8 cellular contexts compared by ENCODE assay signal in the genomic region with DNA sequence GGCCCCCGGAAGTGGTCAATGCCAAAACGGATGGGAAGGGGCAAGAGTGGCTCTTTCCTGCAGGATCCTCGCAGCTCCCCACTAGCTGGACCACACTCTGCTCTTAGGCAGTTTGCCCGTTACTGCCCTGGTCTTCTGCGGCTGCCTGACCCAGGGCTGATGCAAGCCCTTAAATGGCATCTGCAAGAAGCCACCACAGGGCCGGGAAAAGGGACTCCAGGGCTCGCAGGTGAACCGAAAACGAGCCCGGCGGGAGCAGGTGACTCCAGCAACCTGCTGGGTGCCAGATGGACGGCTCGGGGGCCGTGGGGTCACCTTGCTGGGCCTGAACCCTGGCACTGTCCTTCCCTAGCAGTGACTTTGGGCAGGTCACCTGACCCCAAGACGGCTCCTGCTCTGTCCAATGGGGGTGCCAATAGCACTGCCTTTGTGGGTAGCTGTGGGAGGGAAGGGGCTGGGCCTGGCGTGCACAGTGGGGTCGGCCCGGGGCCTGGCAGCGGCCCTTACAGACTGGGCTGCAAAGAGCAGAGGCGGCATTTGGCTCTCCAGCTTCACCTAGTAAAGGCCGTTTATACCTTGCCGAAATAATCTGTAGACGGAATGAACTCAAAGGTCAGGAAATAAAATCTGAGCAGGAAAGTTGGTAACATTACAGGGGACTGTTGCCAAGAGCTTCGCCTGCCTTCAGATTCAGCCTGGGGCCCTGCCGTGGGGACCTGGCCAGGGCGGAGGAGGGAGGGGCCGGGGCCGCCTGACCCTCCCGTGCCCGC. TPM values are rescaled to one million over a fixed set of nuclear protein-coding genes. Genes with fewer than 3 reads are reported as not detected.
DNase-seq lines count a peak whose midpoint lies in the region; ATAC-seq and TF ChIP-seq lines count a peak whose summit lies in the region.

No MANE protein-coding gene starts in this region.

- no peak overlapping the region for H3K27ac Mint-ChIP-seq in T-helper 17 cell

- H3K4me3 ChIP-seq in fibroblast of mammary gland (ENCODE audit: control insufficient read depth, low read depth, low read length) (peak overlapping the region; percentile 60), parathyroid adenoma (ENCODE audit: low read depth, low read length) (peak overlapping the region; percentile 63)

- H3K4me1 Mint-ChIP-seq in T-helper 17 cell, result peaks cover 8% of the 10 kb centered on the region

- no peaks in the 10 kb centered on the region for H3K27me3 ChIP-seq in parathyroid adenoma (ENCODE audit: control insufficient read depth, insufficient read depth, low read length)

- peak overlapping the region; percentile 81 for H3K27ac ChIP-seq in parathyroid adenoma

- peak; percentile 60 for DNase-seq in DMS 273 (lab: John Stamatoyannopoulos, UW; ENCODE audit: unreplicated experiment)
- no peak for DNase-seq in DMS 273 treated with DMSO at 0.1 percent for 48 hours (lab: John Stamatoyannopoulos, UW)
- no peak for DNase-seq in T-helper 17 cell
- DNase-seq in fibroblast of mammary gland (ENCODE audit: low read depth), result no peak
- DNase-seq in NCI-H1105 (lab: John Stamatoyannopoulos, UW), result no peak
- DNase-seq in NCI-H1694 (lab: John Stamatoyannopoulos, UW), result no peak

- H3K4me3 Mint-ChIP-seq in T-helper 17 cell, result peak overlapping the region; percentile 77

- H3K9me3 ChIP-seq in T-helper 17 cell (ENCODE audit: control insufficient read depth, low read length, poor library complexity, severe bottlenecking), result no peaks in the 10 kb centered on the region
- H3K9me3 ChIP-seq in parathyroid adenoma (ENCODE audit: control insufficient read depth, low read length), result no peaks in the 10 kb centered on the region

- H3K4me2 ChIP-seq in parathyroid adenoma (ENCODE audit: low read length), result peak overlapping the region; percentile 92

- no peak for TF ChIP-seq CTCF in fibroblast of mammary gland (conservative IDR thresholded peaks at IDR 0.05; ENCODE audit: control insufficient read depth, insufficient read depth, low read depth, low read length)
- no peak for TF ChIP-seq CTCF in parathyroid adenoma (IDR thresholded peaks at IDR 0.05)

- H3K79me2 ChIP-seq in parathyroid adenoma, result no peaks in the 10 kb centered on the region

- peaks cover 5% of the 10 kb centered on the region for H3K4me1 ChIP-seq in parathyroid adenoma

- H3K27me3 Mint-ChIP-seq in T-helper 17 cell, result no peaks in the 10 kb centered on the region

- no peaks in the 10 kb centered on the region for H3K36me3 ChIP-seq in parathyroid adenoma (ENCODE audit: control insufficient read depth, insufficient read depth, low read length)

- H3K36me3 Mint-ChIP-seq in T-helper 17 cell (ENCODE audit: low read depth), result no peaks in the 10 kb centered on the region

- ATAC-seq in HG03025 (IDR thresholded peaks at IDR 0.05; ENCODE audit: low FRiP score, unreplicated experiment) (peak; percentile 5), T-helper 17 cell (no peak)

- peak overlapping the region; percentile 72 for H3K9ac ChIP-seq in parathyroid adenoma

- H2AFZ ChIP-seq in parathyroid adenoma, result peak overlapping the region; percentile 70

RNA-seq across cellular contexts. Expression of a gene that starts 1.2 kb away (rescaled TPM):
- 10 to 100 TPM; 17.9 to 21.8 TPM for total RNA-seq in T-helper 17 cell

RNA-seq across cellular contexts. Expression of a gene that starts 22.4 kb away (rescaled TPM):
- 1 to 10 TPM; 5.8 to 5.9 TPM for total RNA-seq in T-helper 17 cell
